ENCODE assay signal across 33 cellular contexts in the genomic region with DNA sequence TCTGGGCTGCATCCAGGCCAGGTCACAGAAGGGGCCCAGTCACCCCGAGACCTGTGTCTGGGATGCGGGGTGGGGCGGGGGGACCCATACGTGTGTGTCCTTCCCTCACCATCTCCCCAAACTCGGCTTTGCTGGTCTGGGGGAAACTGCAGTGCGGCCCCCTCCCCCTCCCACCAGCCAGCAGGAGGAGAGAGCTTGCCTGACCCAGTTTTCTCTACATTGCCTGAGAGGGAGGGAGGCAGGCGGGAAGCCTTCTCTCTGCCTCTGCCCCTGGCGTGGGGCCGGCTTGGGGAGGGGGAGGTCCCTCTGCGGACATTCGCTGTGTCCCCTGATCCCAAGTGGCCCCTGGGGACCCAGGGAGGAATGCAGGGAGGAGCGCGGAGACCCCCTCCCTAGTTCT. TPM values are rescaled to one million over a fixed set of nuclear protein-coding genes. Genes with fewer than 3 reads are reported as not detected.
"Had no signal": no experiment of that assay in that cellular context is flagged by ENCODE, and none has a peak within 500 bp of the region (broad histone marks: within the 10 kb centered on the region; RNA-seq: fewer than 3 reads in every experiment).

No MANE protein-coding gene starts in this region.

- H3K4me1 Mint-ChIP-seq: natural killer cell had no signal

- H3K36me3 Mint-ChIP-seq: mesothelial cell of epicardium; natural killer cell; stimulated activated memory B cell treated with anti-CD40 and anti-IgM and Interleukin-4, amounts not matched to agents 10 μg/mL and 1 μg/mL and 100 μg/mL, for 72 hours had no signal

- H3K79me2 ChIP-seq: hepatocyte, parathyroid adenoma had no signal

- H3K27ac Mint-ChIP-seq: mesothelial cell of epicardium; naive B cell; natural killer cell; stimulated activated memory B cell treated with anti-CD40 and anti-IgM and Interleukin-4, amounts not matched to agents 10 μg/mL and 1 μg/mL and 100 μg/mL, for 72 hours had no signal

- H3K4me2 ChIP-seq: hepatocyte, smooth muscle cell had no signal

- H3K9me3 Mint-ChIP-seq: mesothelial cell of epicardium; natural killer cell; stimulated activated memory B cell treated with anti-CD40 and anti-IgM and Interleukin-4, amounts not matched to agents 10 μg/mL and 1 μg/mL and 100 μg/mL, for 72 hours had no signal

- H3K4me3 Mint-ChIP-seq: mesothelial cell of epicardium; natural killer cell; stimulated activated memory B cell treated with anti-CD40 and anti-IgM and Interleukin-4, amounts not matched to agents 10 μg/mL and 1 μg/mL and 100 μg/mL, for 72 hours had no signal

- FAIRE-seq: keratinocyte had no signal

- H3K27ac ChIP-seq: heart right ventricle, hepatocyte, left ventricle myocardium inferior, neutrophil, parathyroid adenoma, psoas muscle, right atrium auricular region, right lobe of liver, stomach, testis, thyroid gland, transverse colon, upper lobe of left lung, vagina had no signal

- DNase-seq: heart right ventricle; left colon; left ventricle myocardium inferior; mesendoderm; naive B cell; natural killer cell; occipital lobe; psoas muscle; right lobe of liver; stimulated activated CD4-positive, alpha-beta T cell treated with anti-CD3 and anti-CD28 coated beads, Interleukin-1b, Interleukin-23, amount 100 ng/mL, for 48 hours; stimulated activated CD4-positive, alpha-beta T cell treated with anti-CD3 and anti-CD28 coated beads, Interleukin-2, amount 100 ng/mL, for 48 hours; stimulated activated CD4-positive, alpha-beta T cell treated with anti-CD3 and anti-CD28 coated beads, Interleukin-4, amount 100 ng/mL, for 4 hours; stimulated activated CD8-positive, alpha-beta memory T cell treated with anti-CD3 and anti-CD28 coated beads, Interleukin-4, amount 100 ng/mL, for 48 hours; stimulated activated naive CD8-positive, alpha-beta T cell treated with anti-CD3 and anti-CD28 coated beads, Interleukin-15, Interleukin-2, amounts not matched to agents 100 U/mL and 50 U/mL, for 24 hours; stomach; testis; thyroid gland; transverse colon had no signal

- H3K4me3 ChIP-seq: heart right ventricle, hepatocyte, left ventricle myocardium inferior, lung, psoas muscle, right atrium auricular region, right lobe of liver, smooth muscle cell, stomach, testis, thyroid gland, transverse colon, upper lobe of left lung, vagina had no signal

- H3K9ac ChIP-seq: parathyroid adenoma had no signal

- H3K27me3 ChIP-seq: testis had no signal

- H3K36me3 ChIP-seq: heart right ventricle, left ventricle myocardium inferior, neutrophil, right atrium auricular region, right lobe of liver, stomach, thyroid gland, transverse colon, upper lobe of left lung, vagina had no signal

- H3K4me1 ChIP-seq: left ventricle myocardium inferior, parathyroid adenoma, psoas muscle, right atrium auricular region, right lobe of liver, testis, thyroid gland, transverse colon, vagina had no signal

- H2AFZ ChIP-seq: hepatocyte, parathyroid adenoma had no signal

- H3K9me3 ChIP-seq: heart right ventricle, left ventricle myocardium inferior, neutrophil, psoas muscle, right atrium auricular region, right lobe of liver, stomach, testis, thyroid gland, transverse colon, upper lobe of left lung, vagina had no signal

RNA-seq across cellular contexts. Expression of a gene that starts 3.9 kb away (rescaled TPM):
- total RNA-seq: hepatocyte, left colon, left ventricle myocardium inferior, lung, mesothelial cell of epicardium, mononuclear cell, natural killer cell, posterior vena cava, psoas muscle, right atrium auricular region, right lobe of liver, skeletal muscle tissue, smooth muscle cell, stomach, thyroid gland, transverse colon, upper lobe of left lung, urinary bladder, vagina had no signal
- polyA plus RNA-seq: hepatocyte, smooth muscle cell, stomach, urinary bladder had no signal
